Comparison of ENCODE assay signal across 9 cellular contexts in genomic region chr2:46942891-46943626, GRCh38. TPM values are rescaled to one million over a fixed set of nuclear protein-coding genes. Genes with fewer than 3 reads are reported as not detected.
DNase-seq lines count a peak whose midpoint lies in the region; ATAC-seq and TF ChIP-seq lines count a peak whose summit lies in the region.
"Had no signal": no experiment of that assay in that cellular context is flagged by ENCODE, and none has a peak within 500 bp of the region (broad histone marks: within the 10 kb centered on the region; RNA-seq: fewer than 3 reads in every experiment).

No MANE protein-coding gene starts in this region.

- no peaks in the 10 kb centered on the region for H3K9me3 ChIP-seq in T-helper 17 cell (ENCODE audit: control insufficient read depth, low read length, poor library complexity, severe bottlenecking)
- H3K9me3 ChIP-seq: uterus had no signal

- H3K36me3 Mint-ChIP-seq in GM23338 (ENCODE audit: low read depth) (no peaks in the 10 kb centered on the region; the same call in 1 of the 3 replicates), T-helper 17 cell (ENCODE audit: low read depth) (peaks cover 2% of the 10 kb centered on the region)
- H3K36me3 Mint-ChIP-seq in stimulated activated effector memory CD8-positive, alpha-beta T cell treated with anti-CD3 and anti-CD28 coated beads, Interleukin-12 subunit alpha, Interleukin-12 subunit beta, amount 100 ng/mL, for 72 hours, result peaks cover 64% of the 10 kb centered on the region

- H3F3A ChIP-seq in GM23338 (replicated peaks; ENCODE audit: low read depth), result 0 out of 2 replicates have a peak, but pooled peaks cover 10% of the 10 kb centered on the region

- TF ChIP-seq CTCF in GM23338 (conservative IDR thresholded peaks at IDR 0.05; ENCODE audit: low read depth in 2 of 2) (no peak), fibroblast of mammary gland (conservative IDR thresholded peaks at IDR 0.05; ENCODE audit: control insufficient read depth, insufficient read depth, low read depth, low read length) (no peak)

- H2AFZ ChIP-seq in GM23338, result no peak overlapping the region

- peak overlapping the region; percentile 86; the same call in 1 of the 2 replicates for H3K4me3 ChIP-seq in GM23338
- peak overlapping the region; percentile 94 for H3K4me3 ChIP-seq in fibroblast of mammary gland (ENCODE audit: control insufficient read depth, low read depth, low read length)

- ATAC-seq in GM23338, result no peak
- no peak for ATAC-seq in T-helper 17 cell
- no peak for ATAC-seq in stimulated activated effector memory CD8-positive, alpha-beta T cell treated with anti-CD3 and anti-CD28 coated beads, Interleukin-12 subunit alpha, Interleukin-12 subunit beta, amount 100 ng/mL, for 72 hours
- ATAC-seq in GM19463 (IDR thresholded peaks at IDR 0.05; ENCODE audit: unreplicated experiment), result no peak
- ATAC-seq in HG03457 (IDR thresholded peaks at IDR 0.05; ENCODE audit: unreplicated experiment), result no peak

- H3K79me2 ChIP-seq in GM23338 (replicated peaks; ENCODE audit: insufficient read depth), result peaks cover 37% of the 10 kb centered on the region

- DNase-seq in GM23338 (ENCODE audit: low spot score), result no peak
- DNase-seq in T-helper 17 cell, result no peak
- no peak for DNase-seq in fibroblast of mammary gland (ENCODE audit: low read depth)
- DNase-seq in stimulated activated effector memory CD8-positive, alpha-beta T cell treated with anti-CD3 and anti-CD28 coated beads, Interleukin-12 subunit alpha, Interleukin-12 subunit beta, amount 100 ng/mL, for 72 hours (ENCODE audit: low spot score in 2 of 2), result peak in 1 of 2 donors; percentile 57
- no peak for DNase-seq in GDM1 (lab: John Stamatoyannopoulos, UW)
- DNase-seq: uterus had no signal

- H3K4me3 Mint-ChIP-seq in GM23338 (peak overlapping the region; percentile 90), T-helper 17 cell (peak overlapping the region; percentile 98)
- H3K4me3 Mint-ChIP-seq in stimulated activated effector memory CD8-positive, alpha-beta T cell treated with anti-CD3 and anti-CD28 coated beads, Interleukin-12 subunit alpha, Interleukin-12 subunit beta, amount 100 ng/mL, for 72 hours, result peak overlapping the region; percentile 98

- H3K4me1 Mint-ChIP-seq in GM23338, result peaks cover 34% of the 10 kb centered on the region
- peaks cover 42% of the 10 kb centered on the region for H3K4me1 Mint-ChIP-seq in T-helper 17 cell
- H3K4me1 Mint-ChIP-seq in stimulated activated effector memory CD8-positive, alpha-beta T cell treated with anti-CD3 and anti-CD28 coated beads, Interleukin-12 subunit alpha, Interleukin-12 subunit beta, amount 100 ng/mL, for 72 hours, result peaks cover 52% of the 10 kb centered on the region

- H3K9me3 Mint-ChIP-seq in GM23338, result no peaks in the 10 kb centered on the region
- no peaks in the 10 kb centered on the region for H3K9me3 Mint-ChIP-seq in stimulated activated effector memory CD8-positive, alpha-beta T cell treated with anti-CD3 and anti-CD28 coated beads, Interleukin-12 subunit alpha, Interleukin-12 subunit beta, amount 100 ng/mL, for 72 hours

- H3K27ac ChIP-seq in GM23338 (ENCODE audit: low read depth), result no peak overlapping the region
- H3K27ac ChIP-seq: parathyroid adenoma had no signal

- peaks cover 18% of the 10 kb centered on the region for H3K4me1 ChIP-seq in GM23338 (ENCODE audit: insufficient read depth)
- H3K4me1 ChIP-seq: uterus had no signal

- H3K36me3 ChIP-seq in GM23338 (ENCODE audit: insufficient read depth), result no peaks in the 10 kb centered on the region
- H3K36me3 ChIP-seq: uterus had no signal

- H3K4me2 ChIP-seq in GM23338, result peak overlapping the region; percentile 97; the same call in 1 of the 2 replicates

- H3K9me2 ChIP-seq in GM23338 (ENCODE audit: insufficient read depth), result no peaks in the 10 kb centered on the region

- peaks cover 17% of the 10 kb centered on the region for H3K27me3 ChIP-seq in GM23338 (ENCODE audit: insufficient read depth)
- H3K27me3 ChIP-seq: uterus had no signal

- H3K27me3 Mint-ChIP-seq in GM23338 (ENCODE audit: insufficient read depth, low read depth, poor library complexity) (peaks cover 25% of the 10 kb centered on the region), T-helper 17 cell (no peaks in the 10 kb centered on the region)

- H3K27ac Mint-ChIP-seq in GM23338 (no peak overlapping the region), T-helper 17 cell (peak overlapping the region; percentile 99)
- H3K27ac Mint-ChIP-seq in stimulated activated effector memory CD8-positive, alpha-beta T cell treated with anti-CD3 and anti-CD28 coated beads, Interleukin-12 subunit alpha, Interleukin-12 subunit beta, amount 100 ng/mL, for 72 hours, result peak overlapping the region; percentile 98

- no peaks in the 10 kb centered on the region; the same call in 1 of the 2 replicates for H4K20me1 ChIP-seq in GM23338 (replicated peaks; ENCODE audit: insufficient read depth)

TF ChIP-seq in GM23338, 12 proteins besides CTCF, POLR2A, EP300 and RAD21 (continues in another document):
- TF ChIP-seq CREB1 (CRISPR knock-in tag; IDR thresholded peaks at IDR 0.05; ENCODE audit: low read depth) (no peak), NANOG (IDR thresholded peaks at IDR 0.05; ENCODE audit: borderline replicate concordance) (no peak), POLR2AphosphoS5 (IDR thresholded peaks at IDR 0.05; ENCODE audit: low read depth) (no peak), ZNF331 (CRISPR knock-in tag; IDR thresholded peaks at IDR 0.05; ENCODE audit: low read depth) (no peak), EZH2 (IDR thresholded peaks at IDR 0.05; ENCODE audit: low read depth, unreplicated experiment) (no peak), ZNF462 (CRISPR knock-in tag; IDR thresholded peaks at IDR 0.05) (no peak)

RNA-seq across cellular contexts. Expression of gene TTC7A, which starts 2.0 kb away (rescaled TPM):
- 10.5 and 16.9 TPM in 2 replicates for total RNA-seq in GM23338 (2014; rRNA removed; shearing (Covaris generic))
- polyA plus RNA-seq in GM23338 (2016; fragmentation: Nextera tagmentation; extraction: Ambion mirVana), result 3.2 and 3.8 TPM in 2 replicates
- total RNA-seq in T-helper 17 cell, result 10 to 100 TPM; 56.3 to 63.0 TPM

RNA-seq across cellular contexts. Expression of gene MCFD2, which starts 27.5 kb away (rescaled TPM):
- 55.1 and 62.0 TPM in 2 replicates for total RNA-seq in GM23338 (2014; rRNA removed; shearing (Covaris generic))
- polyA plus RNA-seq in GM23338 (2016; fragmentation: Nextera tagmentation; extraction: Ambion mirVana), result 91.9 and 97.5 TPM in 2 replicates
- 10 to 100 TPM; 29.0 to 41.9 TPM for total RNA-seq in T-helper 17 cell
